ENCODE assay signal across 12 cellular contexts in genomic region chr17:47603830-47604229, GRCh38. TPM values are rescaled to one million over a fixed set of nuclear protein-coding genes. Genes with fewer than 3 reads are reported as not detected.
DNase-seq lines count a peak whose midpoint lies in the region; ATAC-seq and TF ChIP-seq lines count a peak whose summit lies in the region.
"Had no signal": no experiment of that assay in that cellular context is flagged by ENCODE, and none has a peak within 500 bp of the region (broad histone marks: within the 10 kb centered on the region; RNA-seq: fewer than 3 reads in every experiment).

No MANE protein-coding gene starts in this region.

- H3K27ac Mint-ChIP-seq in mesothelial cell of epicardium (peak overlapping the region; percentile 76), Caco-2 (ENCODE audit: unreplicated experiment) (no peak overlapping the region)
- H3K27ac Mint-ChIP-seq in effector memory CD8-positive, alpha-beta T cell = peak overlapping the region in 1 of 2 donors; percentile 81
- H3K27ac Mint-ChIP-seq: B cell had no signal

- intact Hi-C loops in Caco-2 (cut with micrococcal nuclease; ENCODE audit: unreplicated experiment) = no loop called here

- H3K27me3 ChIP-seq in BLaER1 (no peaks in the 10 kb centered on the region), SJSA1 (replicated peaks) (no peaks in the 10 kb centered on the region), Caco-2 (replicated peaks; ENCODE audit: control insufficient read depth, insufficient read depth, low read length) (no peaks in the 10 kb centered on the region)

- BruUV-seq in Caco-2 (replicated peaks; lab: Mats Ljungman, UMichigan) = no TSS peak

- no peaks in the 10 kb centered on the region for H4K20me1 ChIP-seq in BLaER1

- no peak for TF ChIP-seq POLR2A in erythroblast (IDR thresholded peaks at IDR 0.05; ENCODE audit: low read length)

- DNase-seq in SJSA1 (ENCODE audit: low read depth in 1 of 2, low spot score in 2 of 2) (no peak), mesothelial cell of epicardium (ENCODE audit: low spot score in 2 of 2, unreplicated experiment in 2 of 2) (no peak), NCI-H1694 treated with DMSO at 0.1 percent for 48 hours (lab: John Stamatoyannopoulos, UW) (no peak), erythroblast (lab: John Stamatoyannopoulos, UW) (no peak), Caco-2 (no peak)
- no peak for DNase-seq in effector memory CD8-positive, alpha-beta T cell
- DNase-seq: activated naive CD4-positive, alpha-beta T cell treated with Interleukin-2 at 50 U/mL for 16 hours; caudate nucleus; stimulated activated CD4-positive, alpha-beta T cell treated with anti-CD3 and anti-CD28 coated beads, Interleukin-15, amount 100 ng/mL, for 24 hours had no signal

- TF ChIP-seq CTCF in HEK293 (tag by site-specific recombination; IDR thresholded peaks at IDR 0.05) (no peak), mesothelial cell of epicardium (IDR thresholded peaks at IDR 0.05; ENCODE audit: unreplicated experiment) (no peak), Caco-2 (IDR thresholded peaks at IDR 0.05; ENCODE audit: insufficient read depth in 1 of 2, low read depth in 1 of 2, low read length in 1 of 2, severe bottlenecking in 1 of 2, unreplicated experiment in 1 of 2) (peak in 1 of 2 experiments; percentile 7)

- H3K4me1 ChIP-seq in BLaER1 (peaks cover 34% of the 10 kb centered on the region), HEK293 (ENCODE audit: control insufficient read depth, insufficient read depth, low read length) (peaks cover 12% of the 10 kb centered on the region), SJSA1 (replicated peaks) (peaks cover 26% of the 10 kb centered on the region), Caco-2 (no peaks in the 10 kb centered on the region; the same call in 1 of the 2 replicates)

- peaks cover 25% of the 10 kb centered on the region for H3K4me1 Mint-ChIP-seq in mesothelial cell of epicardium
- no peaks in the 10 kb centered on the region for H3K4me1 Mint-ChIP-seq in effector memory CD8-positive, alpha-beta T cell (ENCODE audit: low read depth in 2 of 2)
- peaks cover 6% of the 10 kb centered on the region for H3K4me1 Mint-ChIP-seq in Caco-2 (ENCODE audit: low read depth, unreplicated experiment)
- H3K4me1 Mint-ChIP-seq: B cell had no signal

- POLR2A ChIA-PET in HEK293 (lab: Yijun Ruan, JAX) (no interaction called here), Caco-2 (lab: Charles Lee) (no interaction called here)

- H3K36me3 ChIP-seq in BLaER1 (peaks cover 74% of the 10 kb centered on the region), HEK293 (ENCODE audit: control insufficient read depth in 2 of 2, insufficient read depth in 1 of 2, low read length in 2 of 2) (peaks cover 82% of the 10 kb centered on the region in 2 experiments), SJSA1 (peaks cover 74% of the 10 kb centered on the region), Caco-2 (ENCODE audit: control insufficient read depth, insufficient read depth, low read length) (peaks cover 3% of the 10 kb centered on the region; the same call in 1 of the 2 replicates)

- no peak for ATAC-seq in effector memory CD8-positive, alpha-beta T cell (replicated peaks)

- H3K36me3 Mint-ChIP-seq in mesothelial cell of epicardium (peaks cover 32% of the 10 kb centered on the region), Caco-2 (ENCODE audit: insufficient read depth, unreplicated experiment) (peaks cover 64% of the 10 kb centered on the region)
- peaks cover 64% of the 10 kb centered on the region for H3K36me3 Mint-ChIP-seq in effector memory CD8-positive, alpha-beta T cell (ENCODE audit: insufficient read depth)

- no peaks in the 10 kb centered on the region for H3K9me3 Mint-ChIP-seq in mesothelial cell of epicardium
- no peaks in the 10 kb centered on the region for H3K9me3 Mint-ChIP-seq in effector memory CD8-positive, alpha-beta T cell
- no peaks in the 10 kb centered on the region for H3K9me3 Mint-ChIP-seq in Caco-2 (ENCODE audit: unreplicated experiment)

- CTCF ChIA-PET in HEK293 (lab: Yijun Ruan, JAX) = interaction anchor here (0.9 to 4.6 kb wide), 6 partner anchors 9 to 374 kb away, joined by 3 to 41 read pairs (median 4); no protein-coding TSS in a partner anchor
- CTCF ChIA-PET in Caco-2 (lab: Charles Lee) = interaction anchor here (1.9 kb wide), 1 partner anchor 12 kb away, joined by 5 read pairs; no protein-coding TSS in a partner anchor

- H3K4me2 ChIP-seq in BLaER1 = peak overlapping the region; percentile 75

- peak overlapping the region; percentile 31; the same call in 1 of the 2 replicates for H3K9ac ChIP-seq in BLaER1

- H3K9me3 ChIP-seq in BLaER1 (no peaks in the 10 kb centered on the region), HEK293 (ENCODE audit: control insufficient read depth, insufficient read depth, low read depth, low read length) (no peaks in the 10 kb centered on the region), SJSA1 (replicated peaks) (no peaks in the 10 kb centered on the region), Caco-2 (no peaks in the 10 kb centered on the region)

- peak overlapping the region; percentile 84 for H3K27ac ChIP-seq in BLaER1
- peak overlapping the region; percentile 28; the same call in 1 of the 2 replicates for H3K27ac ChIP-seq in HEK293 (ENCODE audit: extremely low read depth, low read depth, low read length)
- peak overlapping the region; percentile 44 for H3K27ac ChIP-seq in SJSA1

- H3K4me3 ChIP-seq in BLaER1 (no peak overlapping the region), HEK293 (ENCODE audit: low read depth, low read length) (no peak overlapping the region), SJSA1 (no peak overlapping the region), Caco-2 (ENCODE audit: low read depth, low read length) (no peak overlapping the region)

- H3K4me3 Mint-ChIP-seq in mesothelial cell of epicardium = no peak overlapping the region
- no peak overlapping the region for H3K4me3 Mint-ChIP-seq in effector memory CD8-positive, alpha-beta T cell
- H3K4me3 Mint-ChIP-seq in Caco-2 (ENCODE audit: unreplicated experiment) = no peak overlapping the region
- H3K4me3 Mint-ChIP-seq: B cell had no signal

- no peaks in the 10 kb centered on the region for H3K27me3 Mint-ChIP-seq in mesothelial cell of epicardium (ENCODE audit: low read depth)
- no peaks in the 10 kb centered on the region for H3K27me3 Mint-ChIP-seq in effector memory CD8-positive, alpha-beta T cell
- no peaks in the 10 kb centered on the region for H3K27me3 Mint-ChIP-seq in Caco-2 (ENCODE audit: insufficient read depth, unreplicated experiment)
- H3K27me3 Mint-ChIP-seq: B cell had no signal

TF ChIP-seq in HEK293, 187 proteins besides CTCF, POLR2A, EP300 and RAD21:
- no peak for TF ChIP-seq YY2 (tag by site-specific recombination; IDR thresholded peaks at IDR 0.05)
- peak; percentile 13; the same call in 1 of the 2 replicates for TF ChIP-seq KLF8 (tag by site-specific recombination; IDR thresholded peaks at IDR 0.05)
- TF ChIP-seq MZF1 (tag by site-specific recombination; IDR thresholded peaks at IDR 0.05; ENCODE audit: borderline replicate concordance) = no peak
- TF ChIP-seq WT1 (tag by site-specific recombination; IDR thresholded peaks at IDR 0.05) = 0 out of 2 replicates have a peak, but pooled peaks have one; percentile 5
- TF ChIP-seq ZNF639 (tag by site-specific recombination; IDR thresholded peaks at IDR 0.05) = no peak
- TF ChIP-seq GLIS1 (tag by site-specific recombination; IDR thresholded peaks at IDR 0.05) = 0 out of 2 replicates have a peak, but pooled peaks have one; percentile 8
- no peak for TF ChIP-seq ZBTB49 (tag by site-specific recombination; IDR thresholded peaks at IDR 0.05; ENCODE audit: low read depth)
- no peak for TF ChIP-seq ZNF16 (tag by site-specific recombination; IDR thresholded peaks at IDR 0.05; ENCODE audit: low read depth)
- TF ChIP-seq SP3 (tag by site-specific recombination; IDR thresholded peaks at IDR 0.05) = no peak
- TF ChIP-seq HOXD13 (CRISPR knock-in tag; IDR thresholded peaks at IDR 0.05; ENCODE audit: borderline replicate concordance) = no peak
- TF ChIP-seq ZNF654 (tag by site-specific recombination; IDR thresholded peaks at IDR 0.05; ENCODE audit: low read depth) = no peak
- TF ChIP-seq ZNF549 (tag by site-specific recombination; IDR thresholded peaks at IDR 0.05) = no peak
- peak; percentile 28 for TF ChIP-seq OSR2 (tag by site-specific recombination; IDR thresholded peaks at IDR 0.05)

RNA-seq across cellular contexts. Expression of gene KPNB1, which starts 45.9 kb away (rescaled TPM):
- total RNA-seq in SJSA1 (2014; rRNA removed; shearing (Covaris generic)) = 571 and 681 TPM in 2 replicates
- 284 to 314 TPM (median 302 TPM) in 3 replicates for total RNA-seq in mesothelial cell of epicardium
- 967 and 1,072 TPM in 2 replicates for total RNA-seq in Caco-2 (2022)

Comparison
In these comparisons a context has a peak if more than half of its experiments do, and no peak if none do; other contexts are left out.
1. H3K27ac ChIP-seq: peak in every context shown above with its lines; median percentile 84 in BLaER1; 44 in SJSA1; 28 in HEK293.